1 cellular context compared by ENCODE assay signal in the genomic region with DNA sequence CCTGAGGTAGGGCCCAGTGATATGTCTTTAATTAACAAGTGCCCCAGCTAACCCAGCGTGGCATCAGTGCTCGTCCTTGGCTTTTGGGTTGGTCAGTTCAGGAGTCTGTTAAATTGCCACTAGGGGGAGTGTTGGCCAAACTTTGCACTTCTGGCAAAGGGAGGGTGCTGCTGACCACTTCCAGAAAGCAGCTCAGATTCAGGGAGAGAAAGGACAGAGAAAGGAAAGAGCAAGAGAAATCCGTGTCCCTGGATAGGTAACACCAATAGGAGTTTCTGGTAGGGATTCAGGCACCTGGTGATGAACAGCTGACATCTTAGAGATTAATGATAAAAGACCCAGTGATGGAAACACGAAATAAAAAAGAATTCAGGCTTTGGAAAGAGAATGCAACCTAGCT.
TF ChIP-seq lines count a peak whose summit lies in the region.

No MANE protein-coding gene starts in this region.

TF ChIP-seq in HepG2, 621 proteins besides CTCF, POLR2A, EP300 and RAD21 (continued from another document and continues in another):
- TF ChIP-seq ZNF614 (CRISPR knock-in tag; IDR thresholded peaks at IDR 0.05; ENCODE audit: borderline replicate concordance) (peak; percentile 52; the same call in 1 of the 2 replicates), FOXP1 (IDR thresholded peaks at IDR 0.05) (no peak), FOXP1 (CRISPR knock-in tag; IDR thresholded peaks at IDR 0.05) (no peak), DNMT1 (CRISPR knock-in tag; IDR thresholded peaks at IDR 0.05) (no peak), ZNF879 (CRISPR knock-in tag; IDR thresholded peaks at IDR 0.05) (no peak), FOXK2 (IDR thresholded peaks at IDR 0.05) (no peak), KAT8 (CRISPR knock-in tag; IDR thresholded peaks at IDR 0.05) (peak; percentile 26; the same call in 1 of the 2 replicates), MXD4 (CRISPR knock-in tag; IDR thresholded peaks at IDR 0.05) (no peak), ZNF616 (CRISPR knock-in tag; IDR thresholded peaks at IDR 0.05; ENCODE audit: low read depth) (no peak), SNAPC2 (CRISPR knock-in tag; IDR thresholded peaks at IDR 0.05) (no peak), XRCC5 (optimal IDR thresholded peaks at IDR 0.05; ENCODE audit: low read length) (peak; percentile 49), GATAD2A (CRISPR knock-in tag; IDR thresholded peaks at IDR 0.05) (peak; percentile 61), ZSCAN20 (CRISPR knock-in tag; IDR thresholded peaks at IDR 0.05; ENCODE audit: borderline replicate concordance) (no peak), SCMH1 (CRISPR knock-in tag; IDR thresholded peaks at IDR 0.05; ENCODE audit: borderline replicate concordance) (no peak), ZNF782 (CRISPR knock-in tag; IDR thresholded peaks at IDR 0.05; ENCODE audit: borderline replicate concordance) (no peak), HMG20A (CRISPR knock-in tag; IDR thresholded peaks at IDR 0.05; ENCODE audit: borderline replicate concordance) (peak; percentile 35; the same call in 1 of the 2 replicates), HNRNPUL1 (IDR thresholded peaks at IDR 0.05; ENCODE audit: low read depth, low read length) (no peak), ZNF549 (CRISPR knock-in tag; IDR thresholded peaks at IDR 0.05) (no peak), ZNF678 (CRISPR knock-in tag; IDR thresholded peaks at IDR 0.05) (no peak), SIX4 (CRISPR knock-in tag; IDR thresholded peaks at IDR 0.05) (no peak), ZSCAN29 (CRISPR knock-in tag; conservative IDR thresholded peaks at IDR 0.05) (no peak), FOXO1 (CRISPR knock-in tag; IDR thresholded peaks at IDR 0.05) (no peak; the same call in 1 of the 2 replicates), ZNF251 (CRISPR knock-in tag; IDR thresholded peaks at IDR 0.05) (no peak), REPIN1 (CRISPR knock-in tag; IDR thresholded peaks at IDR 0.05; ENCODE audit: borderline replicate concordance, low read depth) (peak; percentile 60; the same call in 1 of the 2 replicates), TBX3 (IDR thresholded peaks at IDR 0.05; ENCODE audit: borderline replicate concordance) (no peak), STAG1 (CRISPR knock-in tag; IDR thresholded peaks at IDR 0.05) (peak; percentile 97), ZNF292 (CRISPR knock-in tag; IDR thresholded peaks at IDR 0.05; ENCODE audit: borderline replicate concordance, low read depth) (no peak), ZFX (CRISPR knock-in tag; IDR thresholded peaks at IDR 0.05; ENCODE audit: low read depth) (no peak), RFX1 (IDR thresholded peaks at IDR 0.05) (no peak), KDM5B (CRISPR knock-in tag; IDR thresholded peaks at IDR 0.05; ENCODE audit: borderline replicate concordance) (no peak), ZKSCAN8 (CRISPR knock-in tag; IDR thresholded peaks at IDR 0.05; ENCODE audit: borderline replicate concordance) (no peak), ZMYM2 (CRISPR knock-in tag; IDR thresholded peaks at IDR 0.05) (no peak), ZFP36 (IDR thresholded peaks at IDR 0.05; ENCODE audit: borderline replicate concordance, low read depth, low read length, partially characterized antibody) (no peak), SKI (IDR thresholded peaks at IDR 0.05; ENCODE audit: partially characterized antibody) (no peak), GPN1 (CRISPR knock-in tag; IDR thresholded peaks at IDR 0.05; ENCODE audit: borderline replicate concordance) (no peak), SALL1 (CRISPR knock-in tag; IDR thresholded peaks at IDR 0.05) (peak; percentile 56), SAP130 (CRISPR knock-in tag; IDR thresholded peaks at IDR 0.05; ENCODE audit: low read depth) (peak; percentile 29; the same call in 1 of the 2 replicates), PRPF4 (IDR thresholded peaks at IDR 0.05; ENCODE audit: low read depth, low read length, poor library complexity, severe bottlenecking) (no peak), TBL1XR1 (IDR thresholded peaks at IDR 0.05; ENCODE audit: borderline replicate concordance, low read length, partially characterized antibody) (no peak), GABPB1 (CRISPR knock-in tag; IDR thresholded peaks at IDR 0.05) (no peak), SIX1 (CRISPR knock-in tag; IDR thresholded peaks at IDR 0.05; ENCODE audit: borderline replicate concordance) (no peak), ZBTB7B (CRISPR knock-in tag; IDR thresholded peaks at IDR 0.05) (no peak), NPAS2 (CRISPR knock-in tag; IDR thresholded peaks at IDR 0.05; ENCODE audit: borderline replicate concordance) (no peak), ZFP36L2 (CRISPR knock-in tag; IDR thresholded peaks at IDR 0.05) (no peak), GLI4 (CRISPR knock-in tag; IDR thresholded peaks at IDR 0.05; ENCODE audit: borderline replicate concordance) (no peak), ZNF20 (CRISPR knock-in tag; IDR thresholded peaks at IDR 0.05) (no peak), KLF11 (CRISPR knock-in tag; IDR thresholded peaks at IDR 0.05) (no peak), NR3C1 (CRISPR knock-in tag; IDR thresholded peaks at IDR 0.05) (no peak), ZNF570 (CRISPR knock-in tag; IDR thresholded peaks at IDR 0.05; ENCODE audit: borderline replicate concordance) (no peak), HNRNPLL (IDR thresholded peaks at IDR 0.05; ENCODE audit: low read depth, low read length, poor library complexity, severe bottlenecking) (no peak), DNMT3B (CRISPR knock-in tag; conservative IDR thresholded peaks at IDR 0.05) (no peak), ZNF547 (CRISPR knock-in tag; IDR thresholded peaks at IDR 0.05) (no peak), NRL (CRISPR knock-in tag; IDR thresholded peaks at IDR 0.05; ENCODE audit: borderline replicate concordance) (no peak), REXO4 (CRISPR knock-in tag; IDR thresholded peaks at IDR 0.05; ENCODE audit: borderline replicate concordance) (no peak), ZNF501 (CRISPR knock-in tag; IDR thresholded peaks at IDR 0.05) (no peak), YEATS4 (CRISPR knock-in tag; IDR thresholded peaks at IDR 0.05; ENCODE audit: borderline replicate concordance) (no peak), MIER2 (CRISPR knock-in tag; IDR thresholded peaks at IDR 0.05) (0 out of 2 replicates have a peak, but pooled peaks have one; percentile 25), REL (CRISPR knock-in tag; conservative IDR thresholded peaks at IDR 0.05) (no peak)
- TF ChIP-seq, protein P1, sequence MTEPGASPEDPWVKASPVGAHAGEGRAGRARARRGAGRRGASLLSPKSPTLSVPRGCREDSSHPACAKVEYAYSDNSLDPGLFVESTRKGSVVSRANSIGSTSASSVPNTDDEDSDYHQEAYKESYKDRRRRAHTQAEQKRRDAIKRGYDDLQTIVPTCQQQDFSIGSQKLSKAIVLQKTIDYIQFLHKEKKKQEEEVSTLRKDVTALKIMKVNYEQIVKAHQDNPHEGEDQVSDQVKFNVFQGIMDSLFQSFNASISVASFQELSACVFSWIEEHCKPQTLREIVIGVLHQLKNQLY (CRISPR knock-in tag; IDR thresholded peaks at IDR 0.05): no peak
- TF ChIP-seq, protein P2, sequence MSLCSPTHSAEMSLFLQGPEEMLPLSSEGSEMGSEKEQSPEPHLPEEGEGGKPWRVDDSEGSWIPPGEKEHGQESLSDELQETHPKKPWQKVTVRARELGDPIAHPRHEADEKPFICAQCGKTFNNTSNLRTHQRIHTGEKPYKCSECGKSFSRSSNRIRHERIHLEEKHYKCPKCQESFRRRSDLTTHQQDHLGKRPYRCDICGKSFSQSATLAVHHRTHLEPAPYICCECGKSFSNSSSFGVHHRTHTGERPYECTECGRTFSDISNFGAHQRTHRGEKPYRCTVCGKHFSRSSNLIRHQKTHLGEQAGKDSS (CRISPR knock-in tag; IDR thresholded peaks at IDR 0.05; ENCODE audit: borderline replicate concordance, low read depth): 0 out of 2 replicates have a peak, but pooled peaks have one; percentile 32
- TF ChIP-seq, protein P3, sequence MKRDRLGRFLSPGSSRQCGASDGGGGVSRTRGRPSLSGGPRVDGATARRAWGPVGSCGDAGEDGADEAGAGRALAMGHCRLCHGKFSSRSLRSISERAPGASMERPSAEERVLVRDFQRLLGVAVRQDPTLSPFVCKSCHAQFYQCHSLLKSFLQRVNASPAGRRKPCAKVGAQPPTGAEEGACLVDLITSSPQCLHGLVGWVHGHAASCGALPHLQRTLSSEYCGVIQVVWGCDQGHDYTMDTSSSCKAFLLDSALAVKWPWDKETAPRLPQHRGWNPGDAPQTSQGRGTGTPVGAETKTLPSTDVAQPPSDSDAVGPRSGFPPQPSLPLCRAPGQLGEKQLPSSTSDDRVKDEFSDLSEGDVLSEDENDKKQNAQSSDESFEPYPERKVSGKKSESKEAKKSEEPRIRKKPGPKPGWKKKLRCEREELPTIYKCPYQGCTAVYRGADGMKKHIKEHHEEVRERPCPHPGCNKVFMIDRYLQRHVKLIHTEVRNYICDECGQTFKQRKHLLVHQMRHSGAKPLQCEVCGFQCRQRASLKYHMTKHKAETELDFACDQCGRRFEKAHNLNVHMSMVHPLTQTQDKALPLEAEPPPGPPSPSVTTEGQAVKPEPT (CRISPR knock-in tag; IDR thresholded peaks at IDR 0.05; ENCODE audit: low read depth): no peak
- TF ChIP-seq, protein P4, sequence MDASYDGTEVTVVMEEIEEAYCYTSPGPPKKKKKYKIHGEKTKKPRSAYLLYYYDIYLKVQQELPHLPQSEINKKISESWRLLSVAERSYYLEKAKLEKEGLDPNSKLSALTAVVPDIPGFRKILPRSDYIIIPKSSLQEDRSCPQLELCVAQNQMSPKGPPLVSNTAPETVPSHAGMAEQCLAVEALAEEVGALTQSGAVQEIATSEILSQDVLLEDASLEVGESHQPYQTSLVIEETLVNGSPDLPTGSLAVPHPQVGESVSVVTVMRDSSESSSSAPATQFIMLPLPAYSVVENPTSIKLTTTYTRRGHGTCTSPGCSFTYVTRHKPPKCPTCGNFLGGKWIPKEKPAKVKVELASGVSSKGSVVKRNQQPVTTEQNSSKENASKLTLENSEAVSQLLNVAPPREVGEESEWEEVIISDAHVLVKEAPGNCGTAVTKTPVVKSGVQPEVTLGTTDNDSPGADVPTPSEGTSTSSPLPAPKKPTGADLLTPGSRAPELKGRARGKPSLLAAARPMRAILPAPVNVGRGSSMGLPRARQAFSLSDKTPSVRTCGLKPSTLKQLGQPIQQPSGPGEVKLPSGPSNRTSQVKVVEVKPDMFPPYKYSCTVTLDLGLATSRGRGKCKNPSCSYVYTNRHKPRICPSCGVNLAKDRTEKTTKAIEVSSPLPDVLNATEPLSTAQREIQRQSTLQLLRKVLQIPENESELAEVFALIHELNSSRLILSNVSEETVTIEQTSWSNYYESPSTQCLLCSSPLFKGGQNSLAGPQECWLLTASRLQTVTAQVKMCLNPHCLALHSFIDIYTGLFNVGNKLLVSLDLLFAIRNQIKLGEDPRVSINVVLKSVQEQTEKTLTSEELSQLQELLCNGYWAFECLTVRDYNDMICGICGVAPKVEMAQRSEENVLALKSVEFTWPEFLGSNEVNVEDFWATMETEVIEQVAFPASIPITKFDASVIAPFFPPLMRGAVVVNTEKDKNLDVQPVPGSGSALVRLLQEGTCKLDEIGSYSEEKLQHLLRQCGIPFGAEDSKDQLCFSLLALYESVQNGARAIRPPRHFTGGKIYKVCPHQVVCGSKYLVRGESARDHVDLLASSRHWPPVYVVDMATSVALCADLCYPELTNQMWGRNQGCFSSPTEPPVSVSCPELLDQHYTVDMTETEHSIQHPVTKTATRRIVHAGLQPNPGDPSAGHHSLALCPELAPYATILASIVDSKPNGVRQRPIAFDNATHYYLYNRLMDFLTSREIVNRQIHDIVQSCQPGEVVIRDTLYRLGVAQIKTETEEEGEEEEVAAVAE (CRISPR knock-in tag; IDR thresholded peaks at IDR 0.05; ENCODE audit: borderline replicate concordance): 0 out of 2 replicates have a peak, but pooled peaks have one; percentile 25
- TF ChIP-seq, protein P5, sequence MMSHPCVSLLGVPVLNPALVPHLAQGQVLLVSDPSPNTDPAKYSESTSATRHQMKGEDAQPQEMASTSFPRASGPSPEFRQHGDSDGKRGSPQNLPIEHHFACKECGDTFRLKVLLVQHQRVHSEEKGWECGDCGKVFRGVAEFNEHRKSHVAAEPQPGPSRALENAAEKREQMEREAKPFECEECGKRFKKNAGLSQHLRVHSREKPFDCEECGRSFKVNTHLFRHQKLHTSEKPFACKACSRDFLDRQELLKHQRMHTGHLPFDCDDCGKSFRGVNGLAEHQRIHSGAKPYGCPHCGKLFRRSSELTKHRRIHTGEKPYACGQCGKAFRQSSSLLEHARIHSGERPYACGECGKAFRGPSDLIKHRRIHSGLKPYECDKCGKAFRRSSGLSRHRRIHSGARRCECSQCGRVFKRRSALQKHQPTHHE (CRISPR knock-in tag; IDR thresholded peaks at IDR 0.05; ENCODE audit: borderline replicate concordance): no peak
- TF ChIP-seq, protein P6, sequence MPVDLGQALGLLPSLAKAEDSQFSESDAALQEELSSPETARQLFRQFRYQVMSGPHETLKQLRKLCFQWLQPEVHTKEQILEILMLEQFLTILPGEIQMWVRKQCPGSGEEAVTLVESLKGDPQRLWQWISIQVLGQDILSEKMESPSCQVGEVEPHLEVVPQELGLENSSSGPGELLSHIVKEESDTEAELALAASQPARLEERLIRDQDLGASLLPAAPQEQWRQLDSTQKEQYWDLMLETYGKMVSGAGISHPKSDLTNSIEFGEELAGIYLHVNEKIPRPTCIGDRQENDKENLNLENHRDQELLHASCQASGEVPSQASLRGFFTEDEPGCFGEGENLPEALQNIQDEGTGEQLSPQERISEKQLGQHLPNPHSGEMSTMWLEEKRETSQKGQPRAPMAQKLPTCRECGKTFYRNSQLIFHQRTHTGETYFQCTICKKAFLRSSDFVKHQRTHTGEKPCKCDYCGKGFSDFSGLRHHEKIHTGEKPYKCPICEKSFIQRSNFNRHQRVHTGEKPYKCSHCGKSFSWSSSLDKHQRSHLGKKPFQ (CRISPR knock-in tag; IDR thresholded peaks at IDR 0.05; ENCODE audit: insufficient replicate concordance): no peak
- TF ChIP-seq, protein P7, sequence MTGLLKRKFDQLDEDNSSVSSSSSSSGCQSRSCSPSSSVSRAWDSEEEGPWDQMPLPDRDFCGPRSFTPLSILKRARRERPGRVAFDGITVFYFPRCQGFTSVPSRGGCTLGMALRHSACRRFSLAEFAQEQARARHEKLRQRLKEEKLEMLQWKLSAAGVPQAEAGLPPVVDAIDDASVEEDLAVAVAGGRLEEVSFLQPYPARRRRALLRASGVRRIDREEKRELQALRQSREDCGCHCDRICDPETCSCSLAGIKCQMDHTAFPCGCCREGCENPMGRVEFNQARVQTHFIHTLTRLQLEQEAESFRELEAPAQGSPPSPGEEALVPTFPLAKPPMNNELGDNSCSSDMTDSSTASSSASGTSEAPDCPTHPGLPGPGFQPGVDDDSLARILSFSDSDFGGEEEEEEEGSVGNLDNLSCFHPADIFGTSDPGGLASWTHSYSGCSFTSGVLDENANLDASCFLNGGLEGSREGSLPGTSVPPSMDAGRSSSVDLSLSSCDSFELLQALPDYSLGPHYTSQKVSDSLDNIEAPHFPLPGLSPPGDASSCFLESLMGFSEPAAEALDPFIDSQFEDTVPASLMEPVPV (CRISPR knock-in tag; IDR thresholded peaks at IDR 0.05): no peak
- TF ChIP-seq, protein P8, sequence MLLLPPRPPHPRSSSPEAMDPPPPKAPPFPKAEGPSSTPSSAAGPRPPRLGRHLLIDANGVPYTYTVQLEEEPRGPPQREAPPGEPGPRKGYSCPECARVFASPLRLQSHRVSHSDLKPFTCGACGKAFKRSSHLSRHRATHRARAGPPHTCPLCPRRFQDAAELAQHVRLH (CRISPR knock-in tag; IDR thresholded peaks at IDR 0.05; ENCODE audit: borderline replicate concordance, low read depth): peak; percentile 58; the same call in 1 of the 2 replicates
